ENCODE assay signal across 17 cellular contexts in the genomic region with DNA sequence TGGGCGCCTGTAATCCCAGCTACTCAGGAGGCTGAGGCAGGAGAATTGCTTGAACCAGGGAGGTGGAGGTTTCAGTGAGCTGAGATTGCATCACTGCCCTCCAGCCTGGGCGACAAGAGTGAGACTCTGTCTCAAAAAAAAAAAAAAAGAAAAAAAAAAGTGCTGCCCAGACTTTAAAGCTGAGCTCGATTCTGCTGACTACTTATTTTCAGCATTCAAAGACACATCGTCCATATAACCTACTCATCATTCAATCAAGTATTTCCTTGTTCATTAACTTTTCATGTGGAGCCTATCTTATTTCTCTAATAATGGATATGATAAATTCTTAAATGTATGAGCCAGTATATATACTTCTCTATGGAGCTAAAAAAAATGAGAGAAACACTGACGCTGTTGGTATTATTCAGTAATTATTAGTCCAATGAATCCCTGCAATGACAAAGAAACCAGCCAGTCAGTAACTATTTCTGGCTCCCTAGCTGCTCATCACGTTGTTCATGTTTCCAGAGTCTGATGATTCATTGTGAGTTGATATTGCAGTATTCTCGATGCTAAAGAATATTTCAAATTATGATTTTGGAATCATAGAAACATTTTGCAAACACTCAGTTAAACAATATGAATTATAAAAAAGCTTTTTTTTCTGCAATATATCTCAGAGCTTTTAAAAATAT.
A peak's percentile ranks its signal among the peaks of the same experiment; 100 is the strongest.
DNase-seq lines count a peak whose midpoint lies in the region; ATAC-seq and TF ChIP-seq lines count a peak whose summit lies in the region.
"Had no signal": no experiment of that assay in that cellular context is flagged by ENCODE, and none has a peak within 500 bp of the region (broad histone marks: within the 10 kb centered on the region; RNA-seq: fewer than 3 reads in every experiment).

No MANE protein-coding gene starts in this region.

- H3K9me3 ChIP-seq in PC-3 (ENCODE audit: low read length) = no peaks in the 10 kb centered on the region
- H3K9me3 ChIP-seq: vagina had no signal

- H3K27ac ChIP-seq in PC-3 (ENCODE audit: low read length) = no peak overlapping the region
- H3K27ac ChIP-seq: HL-60 had no signal

- H3K4me1 ChIP-seq in PC-3 (ENCODE audit: insufficient read depth, low read length) = no peaks in the 10 kb centered on the region; the same call in 1 of the 2 replicates
- H3K4me1 ChIP-seq: vagina had no signal

- H3F3A ChIP-seq in PC-3 (ENCODE audit: low read length, unreplicated experiment) = no peaks in the 10 kb centered on the region

- no peaks in the 10 kb centered on the region for H3K36me3 ChIP-seq in PC-3 (ENCODE audit: low read depth, low read length)
- H3K36me3 ChIP-seq: vagina had no signal

- H3K9me2 ChIP-seq in PC-3 (replicated peaks; ENCODE audit: low read length) = no peaks in the 10 kb centered on the region

- CTCF ChIA-PET in PC-3 (lab: Charles Lee) = interaction anchor here (0.7 kb wide), 1 partner anchor 100 kb away, joined by 3 read pairs; no protein-coding TSS in a partner anchor

- intact Hi-C loops in PC-3 (cut with micrococcal nuclease) = no loop called here

- no peak overlapping the region for H3K9ac ChIP-seq in PC-3 (ENCODE audit: low read length)

- H3K4me3 ChIP-seq in PC-3 (ENCODE audit: low read length) = no peak overlapping the region
- H3K4me3 ChIP-seq: vagina had no signal

- POLR2A ChIA-PET in PC-3 (lab: Charles Lee; ENCODE audit: unreplicated experiment) = interaction anchor here (0.5 kb wide), 1 partner anchor 11 kb away, joined by 4 read pairs; no protein-coding TSS in a partner anchor

- no peak for TF ChIP-seq CTCF in PC-3 (conservative IDR thresholded peaks at IDR 0.05; ENCODE audit: low read depth, low read length)

- ATAC-seq in PC-3 (peak; percentile 70), HG02840 (IDR thresholded peaks at IDR 0.05; ENCODE audit: low FRiP score, unreplicated experiment) (no peak), GM18517 (IDR thresholded peaks at IDR 0.05; ENCODE audit: unreplicated experiment) (no peak)
- ATAC-seq: naive thymus-derived CD4-positive, alpha-beta T cell had no signal

- peak; percentile 58 for DNase-seq in AG20443 (ENCODE audit: low spot score)
- DNase-seq in PC-3 = peak; percentile 60
- peak; percentile 49 for DNase-seq in dedifferentiated amniotic fluid mesenchymal stem cell (ENCODE audit: extremely low spot score)
- peak; percentile 9 for DNase-seq in kidney glomerular epithelial cell (lab: John Stamatoyannopoulos, UW)
- DNase-seq in retina = no peak
- no peak for DNase-seq in cerebellar nuclear complex (lab: John Stamatoyannopoulos, UW)
- DNase-seq: activated CD4-positive, alpha-beta T cell treated with anti-CD3 and anti-CD28 coated beads, Interleukin-2, amount 10 ng/mL, durations not matched to agents 7 days and 5 days; activated T-cell treated with anti-CD3 and anti-CD28 coated beads, Interleukin-2, amount 50 U/mL, for 1 hour; erythroblast; Kasumi-1; naive thymus-derived CD4-positive, alpha-beta T cell; NCI-H345; T1000 had no signal

- H3K79me2 ChIP-seq in PC-3 (ENCODE audit: low read length) = no peaks in the 10 kb centered on the region

- no peaks in the 10 kb centered on the region for H3K27me3 ChIP-seq in PC-3 (ENCODE audit: low read length)
- H3K27me3 ChIP-seq: vagina had no signal

- H2AFZ ChIP-seq in PC-3 (ENCODE audit: low read length) = no peak overlapping the region

- BruUV-seq in PC-3 (replicated peaks; lab: Mats Ljungman, UMichigan) = no TSS peak

- no peaks in the 10 kb centered on the region for H4K20me1 ChIP-seq in PC-3 (ENCODE audit: low read length)

- no peak overlapping the region for H3K4me2 ChIP-seq in PC-3 (ENCODE audit: low read length)

Comparison
In these comparisons a context has a peak if more than half of its experiments do, and no peak if none do; other contexts are left out.
1. DNase-seq: peak in AG20443 (single experiment), PC-3 (single experiment), dedifferentiated amniotic fluid mesenchymal stem cell (single experiment) and kidney glomerular epithelial cell (single experiment); none in retina (single experiment) and cerebellar nuclear complex (0 of 2).